ENCODE assay signal across 9 cellular contexts in the genomic region with DNA sequence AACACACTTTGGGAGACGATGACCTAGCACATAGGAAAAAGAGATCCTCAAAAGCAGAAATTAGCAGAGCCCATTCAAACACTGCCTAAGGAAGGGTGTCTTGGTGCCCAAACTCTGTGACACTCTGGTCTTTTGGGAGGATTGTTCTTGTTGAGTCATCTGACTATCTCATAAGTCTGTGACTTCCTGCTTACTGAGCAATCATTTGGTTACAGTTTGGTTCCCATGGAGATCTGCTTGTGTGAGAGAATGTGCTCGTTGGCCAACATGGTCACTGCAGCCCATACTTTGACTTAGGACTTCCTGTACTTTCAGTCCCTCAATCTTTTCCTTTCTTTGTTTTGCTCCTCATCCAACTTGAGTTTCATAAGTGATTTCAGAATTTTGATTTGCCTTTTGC.
DNase-seq lines count a peak whose midpoint lies in the region; ATAC-seq and TF ChIP-seq lines count a peak whose summit lies in the region.
"Had no signal": no experiment of that assay in that cellular context is flagged by ENCODE, and none has a peak within 500 bp of the region (broad histone marks: within the 10 kb centered on the region; RNA-seq: fewer than 3 reads in every experiment).

No MANE protein-coding gene starts in this region.

- H3K4me3 Mint-ChIP-seq in Caco-2 (ENCODE audit: unreplicated experiment), result no peak overlapping the region
- H3K4me3 Mint-ChIP-seq: T-helper 1 cell treated with Interleukin-12 subunit alpha and Interleukin-12 subunit beta and Interleukin-4 antibody, amounts not matched to agents 30 μg/mL and 1 μg/mL, for 36 hours had no signal

- H3K4me1 ChIP-seq in gastrocnemius medialis, result no peaks in the 10 kb centered on the region
- no peaks in the 10 kb centered on the region for H3K4me1 ChIP-seq in Caco-2

- TF ChIP-seq CTCF in gastrocnemius medialis (IDR thresholded peaks at IDR 0.05 in 4 of 5, conservative IDR thresholded peaks at IDR 0.05 in 1 of 5), result no peak
- TF ChIP-seq CTCF in Caco-2 (IDR thresholded peaks at IDR 0.05; ENCODE audit: insufficient read depth in 1 of 2, low read depth in 1 of 2, low read length in 1 of 2, severe bottlenecking in 1 of 2, unreplicated experiment in 1 of 2), result no peak

- no peaks in the 10 kb centered on the region for H3K27me3 Mint-ChIP-seq in Caco-2 (ENCODE audit: insufficient read depth, unreplicated experiment)

- TF ChIP-seq POLR2A in gastrocnemius medialis (IDR thresholded peaks at IDR 0.05), result no peak

- intact Hi-C loops in gastrocnemius medialis (cut with DNase I; ENCODE audit: low total_unique reads), result no loop called here
- intact Hi-C loops in Caco-2 (cut with micrococcal nuclease; ENCODE audit: unreplicated experiment), result no loop called here

- H3K36me3 ChIP-seq in gastrocnemius medialis, result no peaks in the 10 kb centered on the region
- no peaks in the 10 kb centered on the region for H3K36me3 ChIP-seq in Caco-2 (ENCODE audit: control insufficient read depth, insufficient read depth, low read length)

- DNase-seq in NCI-H226 (peak; percentile 61), fibroblast of gingiva (ENCODE audit: low read depth) (peak; percentile 91), gastrocnemius medialis (peak; percentile 9 to 47), anterior cingulate cortex (lab: John Stamatoyannopoulos, UW) (no peak), NCI-H1417 treated with DMSO at 0.1 percent for 48 hours (lab: John Stamatoyannopoulos, UW) (no peak), Caco-2 (no peak)

- H3K27ac Mint-ChIP-seq in Caco-2 (ENCODE audit: unreplicated experiment), result no peak overlapping the region
- H3K27ac Mint-ChIP-seq: T-helper 1 cell treated with Interleukin-12 subunit alpha and Interleukin-12 subunit beta and Interleukin-4 antibody, amounts not matched to agents 30 μg/mL and 1 μg/mL, for 36 hours had no signal

- no peaks in the 10 kb centered on the region for H3K4me1 Mint-ChIP-seq in Caco-2 (ENCODE audit: low read depth, unreplicated experiment)

- no peaks in the 10 kb centered on the region for H3K36me3 Mint-ChIP-seq in Caco-2 (ENCODE audit: insufficient read depth, unreplicated experiment)

- ATAC-seq in GM18907 (IDR thresholded peaks at IDR 0.05; ENCODE audit: unreplicated experiment) (peak; percentile 70), gastrocnemius medialis (peak; percentile 85 to 88), HG03460 (IDR thresholded peaks at IDR 0.05; ENCODE audit: unreplicated experiment) (no peak)

- in situ Hi-C loops in gastrocnemius medialis (cut with MboI; ENCODE audit: low sequenced_read_pairs in 4 of 4), result no loop called here

- no peak overlapping the region for H3K4me3 ChIP-seq in gastrocnemius medialis
- no peak overlapping the region for H3K4me3 ChIP-seq in Caco-2 (ENCODE audit: low read depth, low read length)

- no TSS peak for BruUV-seq in Caco-2 (replicated peaks; lab: Mats Ljungman, UMichigan)

- CTCF ChIA-PET in Caco-2 (lab: Charles Lee), result no interaction called here

- peaks cover 13% of the 10 kb centered on the region for H3K9me3 Mint-ChIP-seq in Caco-2 (ENCODE audit: unreplicated experiment)
- H3K9me3 Mint-ChIP-seq: T-helper 1 cell treated with Interleukin-12 subunit alpha and Interleukin-12 subunit beta and Interleukin-4 antibody, amounts not matched to agents 30 μg/mL and 1 μg/mL, for 36 hours had no signal

- H3K27me3 ChIP-seq in gastrocnemius medialis, result no peaks in the 10 kb centered on the region
- no peaks in the 10 kb centered on the region for H3K27me3 ChIP-seq in Caco-2 (replicated peaks; ENCODE audit: control insufficient read depth, insufficient read depth, low read length)

- POLR2A ChIA-PET in Caco-2 (lab: Charles Lee), result no interaction called here

- H3K9me3 ChIP-seq in gastrocnemius medialis, result no peaks in the 10 kb centered on the region
- H3K9me3 ChIP-seq in Caco-2, result no peaks in the 10 kb centered on the region

- H3K27ac ChIP-seq in gastrocnemius medialis, result peak overlapping the region in 1 of 4 donors; percentile 23

Comparison
In these comparisons a context has a peak if more than half of its experiments do, and no peak if none do; other contexts are left out.
1. DNase-seq: peak in NCI-H226 (single experiment), fibroblast of gingiva (single experiment) and gastrocnemius medialis (2 of 2); none in anterior cingulate cortex (0 of 58), NCI-H1417 treated with DMSO at 0.1 percent for 48 hours (single experiment) and Caco-2 (0 of 2).